8 cellular contexts compared by ENCODE assay signal in the genomic region with DNA sequence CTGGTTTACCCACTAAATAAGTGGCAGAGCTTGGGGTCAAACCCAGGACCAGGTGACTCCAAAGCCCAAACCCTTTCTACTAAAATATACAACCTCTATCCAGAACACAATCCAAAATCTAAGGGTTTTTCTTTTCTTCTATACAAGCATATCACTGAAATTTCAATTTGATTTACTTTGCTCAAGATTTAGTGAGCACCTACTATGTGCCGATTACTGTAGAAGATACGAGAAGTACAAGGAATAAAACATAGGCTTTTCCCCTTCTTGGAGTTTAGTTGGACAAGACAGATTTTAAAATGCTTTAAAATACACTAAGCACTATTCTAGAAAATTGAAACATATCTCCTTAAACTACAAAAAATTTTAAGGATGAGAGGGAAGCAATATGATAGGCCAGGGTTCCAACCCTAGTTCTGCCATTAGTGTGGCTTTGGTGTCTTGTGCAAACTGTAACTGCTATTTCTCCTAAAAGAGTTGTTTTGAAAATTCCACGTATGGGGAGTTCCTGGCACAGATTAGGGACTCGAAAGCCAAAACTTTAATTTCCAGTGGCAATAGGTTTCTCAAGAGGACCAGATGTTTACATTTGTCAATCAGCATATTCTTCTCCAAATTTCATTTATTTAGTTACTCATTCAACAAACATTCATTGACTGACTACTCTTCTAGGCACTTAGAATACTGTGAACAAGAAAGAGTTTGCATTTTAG. TPM values are rescaled to one million over a fixed set of nuclear protein-coding genes. Genes with fewer than 3 reads are reported as not detected.
DNase-seq lines count a peak whose midpoint lies in the region; ATAC-seq, FAIRE-seq and TF ChIP-seq lines count a peak whose summit lies in the region.

No MANE protein-coding gene starts in this region.

- H3K9me3 Mint-ChIP-seq in astrocyte (ENCODE audit: unreplicated experiment): no peaks in the 10 kb centered on the region
- H3K9me3 Mint-ChIP-seq in memory B cell: no peaks in the 10 kb centered on the region

- H3K27ac ChIP-seq in ACC112 (ENCODE audit: low read depth, low read length): peak overlapping the region; percentile 97
- H3K27ac ChIP-seq in HEK293 (ENCODE audit: extremely low read depth, low read depth, low read length): no peak overlapping the region
- peak overlapping the region; percentile 96 for H3K27ac ChIP-seq in astrocyte (ENCODE audit: low read depth, low read length)

- H3K9me3 ChIP-seq in HEK293 (ENCODE audit: control insufficient read depth, insufficient read depth, low read depth, low read length): no peaks in the 10 kb centered on the region
- H3K9me3 ChIP-seq in astrocyte (ENCODE audit: insufficient read depth, low read depth, low read length): no peaks in the 10 kb centered on the region

- peak; percentile 5 for FAIRE-seq in astrocyte (lab: Jason Lieb, UNC)

- POLR2A ChIA-PET in HEK293 (lab: Yijun Ruan, JAX): no interaction called here

- H3K4me3 Mint-ChIP-seq in astrocyte (ENCODE audit: unreplicated experiment) (peak overlapping the region; percentile 99), memory B cell (peak overlapping the region; percentile 59)

- peak; percentile 66 for DNase-seq in astrocyte (ENCODE audit: low read depth)
- DNase-seq in memory B cell (ENCODE audit: low spot score in 2 of 2): no peak
- DNase-seq in stimulated activated CD4-positive, alpha-beta T cell treated with anti-CD3 and anti-CD28 coated beads, Interleukin-12 subunit alpha, Interleukin-12 subunit beta, amount 100 ng/mL, for 4 hours: no peak
- no peak for DNase-seq in SHP77 (lab: John Stamatoyannopoulos, UW)
- DNase-seq in NCI-H345 (lab: John Stamatoyannopoulos, UW): no peak

- H3K36me3 Mint-ChIP-seq in astrocyte (ENCODE audit: low read depth, unreplicated experiment) (peaks cover 9% of the 10 kb centered on the region), memory B cell (peaks cover 6% of the 10 kb centered on the region)

- H4K20me1 ChIP-seq in astrocyte (ENCODE audit: insufficient read depth, low read length): peaks cover 11% of the 10 kb centered on the region

- H3K36me3 ChIP-seq in ACC112 (ENCODE audit: insufficient read depth, low read length): peaks cover 25% of the 10 kb centered on the region
- peaks cover 14 to 33% of the 10 kb centered on the region in 2 experiments for H3K36me3 ChIP-seq in HEK293 (ENCODE audit: control insufficient read depth in 2 of 2, insufficient read depth in 1 of 2, low read length in 2 of 2)
- H3K36me3 ChIP-seq in astrocyte (ENCODE audit: insufficient read depth, low read length): peaks cover 12% of the 10 kb centered on the region

- H3K27me3 Mint-ChIP-seq in astrocyte (ENCODE audit: low read depth, unreplicated experiment): no peaks in the 10 kb centered on the region
- H3K27me3 Mint-ChIP-seq in memory B cell: no peaks in the 10 kb centered on the region

- H3K27ac Mint-ChIP-seq in astrocyte (ENCODE audit: unreplicated experiment) (peak overlapping the region; percentile 100), memory B cell (peak overlapping the region; percentile 70)

- H3K4me1 ChIP-seq in ACC112 (ENCODE audit: control insufficient read depth, insufficient read depth, low read length, unreplicated experiment): peaks cover 29% of the 10 kb centered on the region
- H3K4me1 ChIP-seq in HEK293 (ENCODE audit: control insufficient read depth, insufficient read depth, low read length): 0 out of 2 replicates have a peak, but pooled peaks cover 3% of the 10 kb centered on the region
- peaks cover 30% of the 10 kb centered on the region for H3K4me1 ChIP-seq in astrocyte (ENCODE audit: insufficient read depth, low read length)

- no peaks in the 10 kb centered on the region for H3K27me3 ChIP-seq in ACC112 (ENCODE audit: insufficient read depth, low read length)
- no peaks in the 10 kb centered on the region for H3K27me3 ChIP-seq in astrocyte (ENCODE audit: insufficient read depth, low read length)

- TF ChIP-seq CTCF in HEK293 (tag by site-specific recombination; IDR thresholded peaks at IDR 0.05) (no peak), astrocyte (IDR thresholded peaks at IDR 0.05; ENCODE audit: insufficient read depth, low read depth, low read length) (peak; percentile 2)

- peak overlapping the region; percentile 100 for H3K4me3 ChIP-seq in ACC112 (ENCODE audit: low read depth, low read length)
- no peak overlapping the region for H3K4me3 ChIP-seq in HEK293 (ENCODE audit: low read depth, low read length)
- H3K4me3 ChIP-seq in astrocyte (ENCODE audit: insufficient read depth, low read depth, low read length): peak overlapping the region; percentile 85

- CTCF ChIA-PET in HEK293 (lab: Yijun Ruan, JAX): no interaction called here

- H3K4me2 ChIP-seq in astrocyte (ENCODE audit: low read length): peak overlapping the region; percentile 94

- peak overlapping the region; percentile 96 for H3K9ac ChIP-seq in astrocyte (ENCODE audit: low read length)

- H3K79me2 ChIP-seq in ACC112 (ENCODE audit: control insufficient read depth, insufficient read depth, low read length, unreplicated experiment) (peaks cover 89% of the 10 kb centered on the region), astrocyte (ENCODE audit: insufficient read depth, low read length) (peaks cover 96% of the 10 kb centered on the region)

- ATAC-seq in memory B cell (ENCODE audit: low read depth) (no peak), HG02763 (IDR thresholded peaks at IDR 0.05; ENCODE audit: unreplicated experiment) (no peak)

- H2AFZ ChIP-seq in ACC112 (ENCODE audit: low read length, unreplicated experiment) (no peak overlapping the region), astrocyte (ENCODE audit: low read depth, low read length) (no peak overlapping the region)

- H3K4me1 Mint-ChIP-seq in astrocyte (ENCODE audit: low read depth, unreplicated experiment) (peaks cover 29% of the 10 kb centered on the region), memory B cell (peaks cover 31% of the 10 kb centered on the region)

TF ChIP-seq in HEK293, 187 proteins besides CTCF, POLR2A, EP300 and RAD21:
- no peak for TF ChIP-seq ZNF544 (tag by site-specific recombination; IDR thresholded peaks at IDR 0.05)
- 0 out of 2 replicates have a peak, but pooled peaks have one; percentile 21 for TF ChIP-seq ZNF664 (tag by site-specific recombination; IDR thresholded peaks at IDR 0.05)

RNA-seq across cellular contexts. Expression of a gene that starts 2.6 kb away (rescaled TPM):
- 57.2 and 62.8 TPM in 2 replicates for total RNA-seq in astrocyte

RNA-seq across cellular contexts. Expression of a gene that starts 2.8 kb away (rescaled TPM):
- total RNA-seq in astrocyte: 68.8 and 74.6 TPM in 2 replicates

RNA-seq across cellular contexts. Expression of a gene that starts 16.4 kb away (rescaled TPM):
- total RNA-seq in astrocyte: 6.2 and 6.7 TPM in 2 replicates
